21 cellular contexts compared by ENCODE assay signal in genomic region chr9:135400496-135400895, GRCh38.
"Had no signal": no experiment of that assay in that cellular context is flagged by ENCODE, and none has a peak within 500 bp of the region (broad histone marks: within the 10 kb centered on the region; RNA-seq: fewer than 3 reads in every experiment).

No MANE protein-coding gene starts in this region.

- H3K4me1 Mint-ChIP-seq: IgD-negative memory B cell had no signal

- H3K9me3 ChIP-seq: SK-N-SH had no signal

- H3K9ac ChIP-seq: SK-N-SH had no signal

- ATAC-seq: K562 had no signal

- H3K27ac ChIP-seq: HL-60 had no signal

- H3K27me3 Mint-ChIP-seq: IgD-negative memory B cell had no signal

- H3K4me3 ChIP-seq: K562 had no signal

- DNase-seq: MV-4-11, NCI-H1048, NCI-H1105, NCI-H1417, NCI-H1436 treated with DMSO at 0.1 percent for 48 hours, NCI-H1694 treated with DMSO at 0.1 percent for 48 hours, NCI-H1930, NCI-H2081, NCI-H2107, NCI-H2227 treated with DMSO at 0.1 percent for 48 hours, NCI-H510A, NCI-H524 treated with DMSO at 0.1 percent for 48 hours, NCI-H69, NCI-H774, RPMI8226, SHP77, SK-N-SH, SW 1271 had no signal

- H3K36me3 Mint-ChIP-seq: IgD-negative memory B cell had no signal

- H3K4me3 Mint-ChIP-seq: IgD-negative memory B cell had no signal

- H3K4me2 ChIP-seq: SK-N-SH had no signal
